Comparison of ENCODE assay signal across 12 cellular contexts in the genomic region with DNA sequence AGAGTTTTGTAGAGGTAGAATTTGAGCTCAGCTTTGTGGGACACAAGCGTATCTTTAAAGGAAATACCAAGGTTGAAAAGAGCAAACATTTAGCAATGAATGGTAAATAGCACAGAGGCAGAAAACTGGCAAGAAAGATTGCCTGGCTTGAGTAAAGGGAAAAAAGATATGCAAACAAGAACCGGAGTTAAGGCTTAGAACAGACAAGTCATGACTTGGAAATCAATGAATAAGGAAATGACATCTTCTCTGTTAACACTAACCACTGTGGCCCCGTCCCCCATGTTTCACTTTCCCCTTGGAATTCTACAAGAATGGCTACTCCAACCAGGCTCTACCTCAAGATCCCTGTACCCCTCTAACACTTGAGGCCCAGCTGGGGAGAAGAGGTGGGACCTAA. TPM values are rescaled to one million over a fixed set of nuclear protein-coding genes. Genes with fewer than 3 reads are reported as not detected.
A peak's percentile ranks its signal among the peaks of the same experiment; 100 is the strongest.
DNase-seq lines count a peak whose midpoint lies in the region; TF ChIP-seq lines count a peak whose summit lies in the region.
"Had no signal": no experiment of that assay in that cellular context is flagged by ENCODE, and none has a peak within 500 bp of the region (broad histone marks: within the 10 kb centered on the region; RNA-seq: fewer than 3 reads in every experiment).

No MANE protein-coding gene starts in this region.

- H3K4me1 Mint-ChIP-seq in activated CD4-positive, alpha-beta T cell treated with anti-CD3 and anti-CD28 coated beads, Interleukin-2, amount 10 ng/mL, durations not matched to agents 7 days and 5 days: peaks cover 51% of the 10 kb centered on the region
- H3K4me1 Mint-ChIP-seq in mesothelial cell of epicardium: peaks cover 35% of the 10 kb centered on the region

- H3K9me3 ChIP-seq in colonic mucosa: no peaks in the 10 kb centered on the region
- H3K9me3 ChIP-seq in testis: no peaks in the 10 kb centered on the region

- peaks cover 10% of the 10 kb centered on the region for H3K36me3 Mint-ChIP-seq in activated CD4-positive, alpha-beta T cell treated with anti-CD3 and anti-CD28 coated beads, Interleukin-2, amount 10 ng/mL, durations not matched to agents 7 days and 5 days (ENCODE audit: low read depth)
- peaks cover 6% of the 10 kb centered on the region for H3K36me3 Mint-ChIP-seq in mesothelial cell of epicardium

- TF ChIP-seq CTCF in colonic mucosa (IDR thresholded peaks at IDR 0.05) (no peak), mesothelial cell of epicardium (IDR thresholded peaks at IDR 0.05; ENCODE audit: unreplicated experiment) (no peak), testis (IDR thresholded peaks at IDR 0.05) (no peak)

- intact Hi-C loops in colonic mucosa (cut with DNase I) (loop anchor here (10.0 kb wide), 1 partner anchor 543 kb away; the partner anchor contains the start of genes ARL6IP6 and PRPF40A), testis (cut with DNase I; ENCODE audit: low total_unique reads) (no loop called here)

- CTCF ChIA-PET in activated CD4-positive, alpha-beta T cell treated with anti-CD3 and anti-CD28 coated beads, Interleukin-2, amount 10 ng/mL, durations not matched to agents 7 days and 5 days (lab: Charles Lee): no interaction called here

- no peaks in the 10 kb centered on the region for H3K9me3 Mint-ChIP-seq in activated CD4-positive, alpha-beta T cell treated with anti-CD3 and anti-CD28 coated beads, Interleukin-2, amount 10 ng/mL, durations not matched to agents 7 days and 5 days
- peaks cover 3% of the 10 kb centered on the region for H3K9me3 Mint-ChIP-seq in mesothelial cell of epicardium

- H3K27me3 ChIP-seq in colonic mucosa: no peaks in the 10 kb centered on the region
- H3K27me3 ChIP-seq in testis: no peaks in the 10 kb centered on the region

- H3K36me3 ChIP-seq in colonic mucosa (no peaks in the 10 kb centered on the region), urinary bladder (ENCODE audit: insufficient read depth) (no peaks in the 10 kb centered on the region), testis (ENCODE audit: low read depth, missing control alignments) (no peaks in the 10 kb centered on the region)

- H3K4me1 ChIP-seq in colonic mucosa (no peaks in the 10 kb centered on the region), urinary bladder (ENCODE audit: insufficient read depth) (no peaks in the 10 kb centered on the region), testis (peaks cover 22% of the 10 kb centered on the region)

- no peak for TF ChIP-seq POLR2A in testis (IDR thresholded peaks at IDR 0.05)

- 26% methylated on average over 3 of the region's 3 CpGs for WGBS in urinary bladder
- WGBS in testis, 2 donors: 55 to 65% methylated on average over 3 of the region's 3 CpGs

- POLR2A ChIA-PET in activated CD4-positive, alpha-beta T cell treated with anti-CD3 and anti-CD28 coated beads, Interleukin-2, amount 10 ng/mL, durations not matched to agents 7 days and 5 days (lab: Charles Lee): interaction anchor here (0.6 kb wide), 1 partner anchor 344 kb away, joined by 9 read pairs; the partner anchor contains the start of gene ARL5A

- H3K27ac ChIP-seq in colonic mucosa (peak overlapping the region; percentile 85), urinary bladder (ENCODE audit: low read depth) (peak overlapping the region; percentile 10), testis (no peak overlapping the region)

- H3K4me3 ChIP-seq in colonic mucosa: no peak overlapping the region
- H3K4me3 ChIP-seq in urinary bladder (ENCODE audit: low read depth, low read length): no peak overlapping the region
- H3K4me3 ChIP-seq in testis: no peak overlapping the region

- peak overlapping the region in 1 of 2 donors; percentile 64 for H3K9ac ChIP-seq in colonic mucosa (ENCODE audit: low read depth in 2 of 2, low read length in 2 of 2)

- H3K27me3 Mint-ChIP-seq in activated CD4-positive, alpha-beta T cell treated with anti-CD3 and anti-CD28 coated beads, Interleukin-2, amount 10 ng/mL, durations not matched to agents 7 days and 5 days: no peaks in the 10 kb centered on the region
- H3K27me3 Mint-ChIP-seq in mesothelial cell of epicardium (ENCODE audit: low read depth): no peaks in the 10 kb centered on the region

- no peak overlapping the region for H3K4me3 Mint-ChIP-seq in activated CD4-positive, alpha-beta T cell treated with anti-CD3 and anti-CD28 coated beads, Interleukin-2, amount 10 ng/mL, durations not matched to agents 7 days and 5 days
- H3K4me3 Mint-ChIP-seq in mesothelial cell of epicardium: no peak overlapping the region

- no peak for DNase-seq in activated CD4-positive, alpha-beta T cell treated with anti-CD3 and anti-CD28 coated beads, Interleukin-2, amount 10 ng/mL, durations not matched to agents 7 days and 5 days
- no peak for DNase-seq in activated CD4-positive, alpha-beta T cell treated with anti-CD3 and anti-CD28 coated beads, Interleukin-2, amount 50 U/mL, for 48 hours
- peak; percentile 32 for DNase-seq in colonic mucosa
- no peak for DNase-seq in mesothelial cell of epicardium (ENCODE audit: low spot score in 2 of 2, unreplicated experiment in 2 of 2)
- DNase-seq in inferior parietal cortex (ENCODE audit: extremely low spot score): no peak
- DNase-seq in Kasumi-1 (lab: John Stamatoyannopoulos, UW): no peak
- no peak for DNase-seq in testis
- DNase-seq: anterior cingulate cortex, hippocampal formation, NCI-H1105, posterior cingulate gyrus had no signal

- peak overlapping the region; percentile 41 for H3K27ac Mint-ChIP-seq in activated CD4-positive, alpha-beta T cell treated with anti-CD3 and anti-CD28 coated beads, Interleukin-2, amount 10 ng/mL, durations not matched to agents 7 days and 5 days
- H3K27ac Mint-ChIP-seq in mesothelial cell of epicardium: peak overlapping the region; percentile 84

RNA-seq across cellular contexts. Expression of gene STAM2, which starts 3.8 kb away (rescaled TPM):
- 10 to 100 TPM; 16.5 to 20.1 TPM for total RNA-seq in activated CD4-positive, alpha-beta T cell treated with anti-CD3 and anti-CD28 coated beads, Interleukin-2, amount 10 ng/mL, durations not matched to agents 7 days and 5 days
- total RNA-seq in colonic mucosa: 10 to 100 TPM; 30.6 to 42.0 TPM
- total RNA-seq in mesothelial cell of epicardium: 29.0 to 30.4 TPM (median 30.3 TPM) in 3 replicates
- 91.6 TPM for total RNA-seq in urinary bladder
- 13.6 TPM for polyA plus RNA-seq in urinary bladder
- 10 to 100 TPM; 35.7 to 37.7 TPM for total RNA-seq in testis
- 47.6 TPM for polyA plus RNA-seq in testis (ENCODE audit: insufficient read depth, low read depth, low replicate concordance)

Comparison
In these comparisons a context has a peak if more than half of its experiments do, and no peak if none do; other contexts are left out.
1. H3K27ac ChIP-seq: peak in colonic mucosa (single experiment) and urinary bladder (single experiment); none in testis (0 of 2).